In genomic region chr7:130996841-130997231, GRCh38 we compare ENCODE assay signal across 8 cellular contexts.
A peak's percentile ranks its signal among the peaks of the same experiment; 100 is the strongest.
DNase-seq lines count a peak whose midpoint lies in the region; ATAC-seq and TF ChIP-seq lines count a peak whose summit lies in the region.

No MANE protein-coding gene starts in this region.

- TF ChIP-seq CTCF in fibroblast of the aortic adventitia (IDR thresholded peaks at IDR 0.05; ENCODE audit: insufficient read depth, low read length): no peak

- H3K36me3 Mint-ChIP-seq in activated CD4-positive, alpha-beta T cell treated with anti-CD3 and anti-CD28 coated beads, Interleukin-2, amount 10 ng/mL, durations not matched to agents 24 days and 14 days (ENCODE audit: low read depth): peaks cover 19% of the 10 kb centered on the region

- H3K4me3 ChIP-seq in fibroblast of the aortic adventitia (ENCODE audit: low read depth, low read length) (no peak overlapping the region), skeletal muscle satellite cell (ENCODE audit: low read length) (peak overlapping the region; percentile 21)

- peak overlapping the region; percentile 74 for H3K4me2 ChIP-seq in skeletal muscle satellite cell (ENCODE audit: low read length)

- H3K4me1 ChIP-seq in skeletal muscle satellite cell (ENCODE audit: control insufficient read depth, insufficient read depth, low read length): peaks cover 52% of the 10 kb centered on the region

- peak overlapping the region; percentile 70 for H3K4me3 Mint-ChIP-seq in activated CD4-positive, alpha-beta T cell treated with anti-CD3 and anti-CD28 coated beads, Interleukin-2, amount 10 ng/mL, durations not matched to agents 24 days and 14 days

- peaks cover 6% of the 10 kb centered on the region for H3K36me3 ChIP-seq in skeletal muscle satellite cell (ENCODE audit: insufficient read depth, low read length)

- no peaks in the 10 kb centered on the region for H3K27me3 ChIP-seq in skeletal muscle satellite cell (ENCODE audit: control insufficient read depth, insufficient read depth, low read length)

- no peaks in the 10 kb centered on the region for H3K9me3 ChIP-seq in skeletal muscle satellite cell (replicated peaks; ENCODE audit: low read length)

- H3K4me1 Mint-ChIP-seq in activated CD4-positive, alpha-beta T cell treated with anti-CD3 and anti-CD28 coated beads, Interleukin-2, amount 10 ng/mL, durations not matched to agents 24 days and 14 days: peaks cover 56% of the 10 kb centered on the region

- peak overlapping the region; percentile 59 for H3K9ac ChIP-seq in skeletal muscle satellite cell (ENCODE audit: low read depth, low read length)

- no peaks in the 10 kb centered on the region for H3K9me3 Mint-ChIP-seq in activated CD4-positive, alpha-beta T cell treated with anti-CD3 and anti-CD28 coated beads, Interleukin-2, amount 10 ng/mL, durations not matched to agents 24 days and 14 days

- H3K27me3 Mint-ChIP-seq in activated CD4-positive, alpha-beta T cell treated with anti-CD3 and anti-CD28 coated beads, Interleukin-2, amount 10 ng/mL, durations not matched to agents 24 days and 14 days: no peaks in the 10 kb centered on the region

- peak; percentile 42 for DNase-seq in activated T-cell treated with anti-CD3 and anti-CD28 coated beads for 48 hours (ENCODE audit: low read depth)
- DNase-seq in activated T-cell treated with anti-CD3 and anti-CD28 coated beads for 4 hours: no peak
- peak; percentile 73 for DNase-seq in activated CD4-positive, alpha-beta T cell treated with anti-CD3 and anti-CD28 coated beads, Interleukin-2, amount 10 ng/mL, durations not matched to agents 24 days and 14 days
- DNase-seq in fibroblast of the aortic adventitia (ENCODE audit: low read depth): peak; percentile 58

- H3K27ac Mint-ChIP-seq in activated CD4-positive, alpha-beta T cell treated with anti-CD3 and anti-CD28 coated beads, Interleukin-2, amount 10 ng/mL, durations not matched to agents 24 days and 14 days: peak overlapping the region; percentile 91

- ATAC-seq in GM19023 (IDR thresholded peaks at IDR 0.05; ENCODE audit: unreplicated experiment): no peak
- no peak for ATAC-seq in GM18502 (IDR thresholded peaks at IDR 0.05; ENCODE audit: poor library complexity, unreplicated experiment)
- ATAC-seq in HG02759 (IDR thresholded peaks at IDR 0.05; ENCODE audit: unreplicated experiment): no peak

- intact Hi-C loops in activated CD4-positive, alpha-beta T cell treated with anti-CD3 and anti-CD28 coated beads, Interleukin-2, amount 10 ng/mL, durations not matched to agents 24 days and 14 days (cut with micrococcal nuclease): loop anchor here (1.0 to 5.0 kb wide), 3 partner anchors 13 to 35 kb away; no protein-coding TSS in a partner anchor
